ENCODE assay signal across 9 cellular contexts in genomic region chr11:17544181-17544622, GRCh38.
A peak's percentile ranks its signal among the peaks of the same experiment; 100 is the strongest.
DNase-seq lines count a peak whose midpoint lies in the region; ATAC-seq lines count a peak whose summit lies in the region.
"Had no signal": no experiment of that assay in that cellular context is flagged by ENCODE, and none has a peak within 500 bp of the region (broad histone marks: within the 10 kb centered on the region; RNA-seq: fewer than 3 reads in every experiment).

TSS of gene USH1C (minus strand) at chr11:17544416. CDS start at chr11:17544307, 109 bp downstream.

- H3K4me1 ChIP-seq in HUES6 (ENCODE audit: control insufficient read depth, insufficient read depth, low read length), result peaks cover 31% of the 10 kb centered on the region
- H3K4me1 ChIP-seq in iPS-15b (ENCODE audit: control insufficient read depth, insufficient read depth, low read length), result peaks cover 6% of the 10 kb centered on the region

- ATAC-seq in HG03159 (IDR thresholded peaks at IDR 0.05; ENCODE audit: unreplicated experiment) (no peak), HG03039 (IDR thresholded peaks at IDR 0.05; ENCODE audit: unreplicated experiment) (no peak), GM21360 (IDR thresholded peaks at IDR 0.05; ENCODE audit: unreplicated experiment) (no peak)

- H3K4me3 ChIP-seq in HUES6 (ENCODE audit: low read depth, low read length) (peak within 1 kb of the TSS; percentile 70), iPS-15b (ENCODE audit: low read depth, low read length) (peak within 1 kb of the TSS; percentile 70)

- H3K36me3 ChIP-seq in HUES6 (ENCODE audit: control insufficient read depth, insufficient read depth, low read length) (no peaks in the 10 kb centered on the region), iPS-15b (ENCODE audit: control insufficient read depth, insufficient read depth, low read length) (no peaks in the 10 kb centered on the region)

- H3K27ac ChIP-seq in HUES6 (ENCODE audit: low read depth, low read length), result no peak within 1 kb of the TSS

- peak; percentile 12 for DNase-seq in activated T-cell treated with anti-CD3 and anti-CD28 coated beads for 24 hours (ENCODE audit: low read depth)
- peak; percentile 6 to 24 (median 6) for DNase-seq in stimulated activated CD4-positive, alpha-beta T cell treated with anti-CD3 and anti-CD28 coated beads, TNF-alpha, amount 100 ng/mL, for 48 hours (ENCODE audit: low read depth in 3 of 3)
- no peak for DNase-seq in superior temporal gyrus (ENCODE audit: extremely low spot score)
- DNase-seq: NCI-H345 had no signal

- H3K9me3 ChIP-seq in HUES6 (ENCODE audit: control insufficient read depth, insufficient read depth, low read depth, low read length), result no peaks in the 10 kb centered on the region
- no peaks in the 10 kb centered on the region for H3K9me3 ChIP-seq in iPS-15b (ENCODE audit: control insufficient read depth, insufficient read depth, low read length)

- peak within 1 kb of the TSS; percentile 4 for H3K9ac ChIP-seq in HUES6 (ENCODE audit: low read length)
- peak within 1 kb of the TSS; percentile 54 for H3K9ac ChIP-seq in iPS-15b (ENCODE audit: low read depth, low read length)

- peaks cover 39% of the 10 kb centered on the region for H3K27me3 ChIP-seq in HUES6 (ENCODE audit: control insufficient read depth, insufficient read depth, low read length)
- H3K27me3 ChIP-seq in iPS-15b (ENCODE audit: control insufficient read depth, insufficient read depth, low read length), result peaks cover 32% of the 10 kb centered on the region
